Comparison of ENCODE assay signal across 25 cellular contexts in the genomic region with DNA sequence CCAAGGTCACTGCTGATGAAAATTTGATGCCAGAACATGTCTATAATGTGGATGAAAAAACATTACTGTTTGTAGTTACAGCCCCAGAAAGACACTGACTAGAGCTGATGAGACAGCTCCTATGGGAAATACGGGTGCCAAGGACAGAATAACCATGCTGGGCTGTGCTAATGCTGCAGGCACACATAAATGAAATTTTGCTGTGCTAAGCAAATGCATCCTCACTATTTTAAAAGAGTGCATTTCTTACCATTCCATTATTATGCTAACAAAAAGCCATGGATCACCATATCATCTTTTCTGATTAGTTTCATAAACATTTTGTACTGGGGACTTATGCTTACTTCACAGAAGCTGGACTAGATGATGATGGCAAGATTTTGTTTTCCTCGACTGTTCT.
"Had no signal": no experiment of that assay in that cellular context is flagged by ENCODE, and none has a peak within 500 bp of the region (broad histone marks: within the 10 kb centered on the region; RNA-seq: fewer than 3 reads in every experiment).

No MANE protein-coding gene starts in this region.

- H3K4me2 ChIP-seq: neural progenitor cell, smooth muscle cell had no signal

- H3K27me3 ChIP-seq: neural progenitor cell, ovary, spleen, stomach, thyroid gland, transverse colon, upper lobe of right lung, vagina had no signal

- H3K4me1 ChIP-seq: parathyroid adenoma, psoas muscle, spleen, stomach, upper lobe of right lung, vagina had no signal

- H3K36me3 ChIP-seq: ovary, spleen, stomach, thoracic aorta, thyroid gland, transverse colon, upper lobe of right lung, vagina had no signal

- H3K9ac ChIP-seq: neural progenitor cell, parathyroid adenoma had no signal

- DNase-seq: naive thymus-derived CD4-positive, alpha-beta T cell; natural killer cell; occipital lobe; ovary; posterior cingulate gyrus; psoas muscle; right cardiac atrium; spleen; stimulated activated CD4-positive, alpha-beta T cell treated with anti-CD3 and anti-CD28 coated beads, Interleukin-12 subunit alpha, Interleukin-12 subunit beta, amount 100 ng/mL, for 4 hours; stimulated activated CD4-positive, alpha-beta T cell treated with anti-CD3 and anti-CD28 coated beads, Interleukin-1b, Interleukin-23, amount 100 ng/mL, for 48 hours; stimulated activated CD4-positive, alpha-beta T cell treated with anti-CD3 and anti-CD28 coated beads, Interleukin-4, amount 100 ng/mL, for 1 hour; stimulated activated naive B cell treated with anti-CD40 and anti-IgM and Interleukin-4, amounts not matched to agents 10 μg/mL and 1 μg/mL and 100 μg/mL, for 72 hours; stimulated activated naive CD4-positive, alpha-beta T cell treated with Interleukin-2 at 50 U/mL for 16 hours; stomach; thyroid gland; transverse colon; upper lobe of right lung had no signal

- H2AFZ ChIP-seq: neural progenitor cell, parathyroid adenoma had no signal

- H3K4me3 ChIP-seq: neural progenitor cell, ovary, psoas muscle, skin epidermis, smooth muscle cell, spleen, stomach, thoracic aorta, thyroid gland, transverse colon, upper lobe of right lung, vagina had no signal

- H3K27ac ChIP-seq: neural progenitor cell, ovary, parathyroid adenoma, psoas muscle, skin epidermis, spleen, stomach, thoracic aorta, thyroid gland, transverse colon, upper lobe of right lung, vagina had no signal

- H3K79me2 ChIP-seq: parathyroid adenoma had no signal

- ATAC-seq: naive thymus-derived CD4-positive, alpha-beta T cell; natural killer cell; psoas muscle; right cardiac atrium; sciatic nerve; stimulated activated effector memory CD8-positive, alpha-beta T cell treated with anti-CD3 and anti-CD28 coated beads, Interleukin-12 subunit alpha, Interleukin-12 subunit beta, amount 100 ng/mL, for 72 hours; stimulated activated naive B cell treated with anti-CD40 and anti-IgM and Interleukin-4, amounts not matched to agents 10 μg/mL and 1 μg/mL and 100 μg/mL, for 72 hours; upper lobe of right lung had no signal

- H3K9me3 ChIP-seq: ovary, psoas muscle, spleen, stomach, thoracic aorta, thyroid gland, transverse colon, upper lobe of right lung, vagina had no signal
